28 cellular contexts compared by ENCODE assay signal in genomic region chr14:78359581-78359980, GRCh38.
"Had no signal": no experiment of that assay in that cellular context is flagged by ENCODE, and none has a peak within 500 bp of the region (broad histone marks: within the 10 kb centered on the region; RNA-seq: fewer than 3 reads in every experiment).

No MANE protein-coding gene starts in this region.

- H3K9me3 ChIP-seq: heart left ventricle, pancreas, prostate gland, transverse colon, upper lobe of left lung had no signal

- H3K4me3 Mint-ChIP-seq: memory B cell; naive thymus-derived CD8-positive, alpha-beta T cell; nephron; neural crest cell; stimulated activated effector memory CD8-positive, alpha-beta T cell treated with anti-CD3 and anti-CD28 coated beads, Interleukin-12 subunit alpha, Interleukin-12 subunit beta, amount 100 ng/mL, for 72 hours; stimulated activated naive CD8-positive, alpha-beta T cell treated with anti-CD3 and anti-CD28 coated beads, Interleukin-15, amount 100 ng/mL, for 72 hours had no signal

- H3K27me3 ChIP-seq: hepatocyte, pancreas, upper lobe of left lung had no signal

- H3K4me3 ChIP-seq: heart left ventricle, hepatocyte, pancreas, prostate gland, skin epidermis, transverse colon, upper lobe of left lung had no signal

- H3K27ac ChIP-seq: heart left ventricle, hepatocyte, pancreas, prostate gland, skin epidermis, transverse colon, upper lobe of left lung had no signal

- H3K36me3 Mint-ChIP-seq: memory B cell; naive thymus-derived CD8-positive, alpha-beta T cell; stimulated activated effector memory CD8-positive, alpha-beta T cell treated with anti-CD3 and anti-CD28 coated beads, Interleukin-12 subunit alpha, Interleukin-12 subunit beta, amount 100 ng/mL, for 72 hours had no signal

- DNase-seq: glutamatergic neuron; heart left ventricle; kidney glomerular epithelial cell; left cardiac atrium; midbrain; naive thymus-derived CD8-positive, alpha-beta T cell; nucleus accumbens; pancreas; posterior cingulate gyrus; right cardiac atrium; stimulated activated CD4-positive, alpha-beta T cell treated with anti-CD3 and anti-CD28 coated beads, Interleukin-12 subunit alpha, Interleukin-12 subunit beta, amount 100 ng/mL, for 4 hours; stimulated activated CD4-positive, alpha-beta T cell treated with anti-CD3 and anti-CD28 coated beads, Interleukin-15, amount 100 ng/mL, for 24 hours; stimulated activated CD4-positive, alpha-beta T cell treated with anti-CD3 and anti-CD28 coated beads, Interleukin-2, amount 100 ng/mL, for 24 hours; stimulated activated CD4-positive, alpha-beta T cell treated with anti-CD3 and anti-CD28 coated beads, Interleukin-4, amount 100 ng/mL, for 24 hours; stimulated activated naive CD4-positive, alpha-beta T cell treated with Interleukin-2 at 50 U/mL for 16 hours; stimulated activated naive CD8-positive, alpha-beta T cell treated with anti-CD3 and anti-CD28 coated beads, Interleukin-15, amount 100 ng/mL, for 72 hours; substantia nigra; transverse colon had no signal

- H3K4me1 ChIP-seq: heart left ventricle, pancreas, prostate gland, transverse colon had no signal

- H3K36me3 ChIP-seq: heart left ventricle, pancreas, prostate gland, transverse colon, upper lobe of left lung had no signal

- H3K4me1 Mint-ChIP-seq: memory B cell; naive thymus-derived CD8-positive, alpha-beta T cell; stimulated activated effector memory CD8-positive, alpha-beta T cell treated with anti-CD3 and anti-CD28 coated beads, Interleukin-12 subunit alpha, Interleukin-12 subunit beta, amount 100 ng/mL, for 72 hours; stimulated activated naive CD8-positive, alpha-beta T cell treated with anti-CD3 and anti-CD28 coated beads, Interleukin-15, amount 100 ng/mL, for 72 hours had no signal

- ATAC-seq: heart left ventricle; left cardiac atrium; left lobe of liver; naive thymus-derived CD8-positive, alpha-beta T cell; pancreas; right cardiac atrium; sciatic nerve; stimulated activated effector memory CD8-positive, alpha-beta T cell treated with anti-CD3 and anti-CD28 coated beads, Interleukin-12 subunit alpha, Interleukin-12 subunit beta, amount 100 ng/mL, for 72 hours; stimulated activated naive CD8-positive, alpha-beta T cell treated with anti-CD3 and anti-CD28 coated beads, Interleukin-15, amount 100 ng/mL, for 72 hours had no signal

- H3K9me3 Mint-ChIP-seq: memory B cell; nephron; neural crest cell; stimulated activated effector memory CD8-positive, alpha-beta T cell treated with anti-CD3 and anti-CD28 coated beads, Interleukin-12 subunit alpha, Interleukin-12 subunit beta, amount 100 ng/mL, for 72 hours had no signal

- H3K27ac Mint-ChIP-seq: memory B cell; naive thymus-derived CD8-positive, alpha-beta T cell; nephron; stimulated activated effector memory CD8-positive, alpha-beta T cell treated with anti-CD3 and anti-CD28 coated beads, Interleukin-12 subunit alpha, Interleukin-12 subunit beta, amount 100 ng/mL, for 72 hours; stimulated activated naive CD8-positive, alpha-beta T cell treated with anti-CD3 and anti-CD28 coated beads, Interleukin-15, amount 100 ng/mL, for 72 hours had no signal
